In genomic region chr5:12332480-12332879, GRCh38 we compare ENCODE assay signal across 1 cellular context.
TF ChIP-seq lines count a peak whose summit lies in the region.

No MANE protein-coding gene starts in this region.

TF ChIP-seq in WTC11, 78 proteins besides CTCF, POLR2A, EP300 and RAD21 (continued from another document):
- 0 out of 2 replicates have a peak, but pooled peaks have one; percentile 9 for TF ChIP-seq ZNF425 (CRISPR knock-in tag; conservative IDR thresholded peaks at IDR 0.05)
- no peak for TF ChIP-seq ETV6 (CRISPR knock-in tag; IDR thresholded peaks at IDR 0.05)
- TF ChIP-seq FOXP1 (CRISPR knock-in tag; IDR thresholded peaks at IDR 0.05; ENCODE audit: borderline replicate concordance): no peak
- no peak for TF ChIP-seq ESRRA (CRISPR knock-in tag; IDR thresholded peaks at IDR 0.05; ENCODE audit: borderline replicate concordance)
- no peak for TF ChIP-seq AFF4 (CRISPR knock-in tag; IDR thresholded peaks at IDR 0.05; ENCODE audit: borderline replicate concordance)
- TF ChIP-seq, protein P1, sequence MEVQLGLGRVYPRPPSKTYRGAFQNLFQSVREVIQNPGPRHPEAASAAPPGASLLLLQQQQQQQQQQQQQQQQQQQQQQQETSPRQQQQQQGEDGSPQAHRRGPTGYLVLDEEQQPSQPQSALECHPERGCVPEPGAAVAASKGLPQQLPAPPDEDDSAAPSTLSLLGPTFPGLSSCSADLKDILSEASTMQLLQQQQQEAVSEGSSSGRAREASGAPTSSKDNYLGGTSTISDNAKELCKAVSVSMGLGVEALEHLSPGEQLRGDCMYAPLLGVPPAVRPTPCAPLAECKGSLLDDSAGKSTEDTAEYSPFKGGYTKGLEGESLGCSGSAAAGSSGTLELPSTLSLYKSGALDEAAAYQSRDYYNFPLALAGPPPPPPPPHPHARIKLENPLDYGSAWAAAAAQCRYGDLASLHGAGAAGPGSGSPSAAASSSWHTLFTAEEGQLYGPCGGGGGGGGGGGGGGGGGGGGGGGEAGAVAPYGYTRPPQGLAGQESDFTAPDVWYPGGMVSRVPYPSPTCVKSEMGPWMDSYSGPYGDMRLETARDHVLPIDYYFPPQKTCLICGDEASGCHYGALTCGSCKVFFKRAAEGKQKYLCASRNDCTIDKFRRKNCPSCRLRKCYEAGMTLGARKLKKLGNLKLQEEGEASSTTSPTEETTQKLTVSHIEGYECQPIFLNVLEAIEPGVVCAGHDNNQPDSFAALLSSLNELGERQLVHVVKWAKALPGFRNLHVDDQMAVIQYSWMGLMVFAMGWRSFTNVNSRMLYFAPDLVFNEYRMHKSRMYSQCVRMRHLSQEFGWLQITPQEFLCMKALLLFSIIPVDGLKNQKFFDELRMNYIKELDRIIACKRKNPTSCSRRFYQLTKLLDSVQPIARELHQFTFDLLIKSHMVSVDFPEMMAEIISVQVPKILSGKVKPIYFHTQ (CRISPR knock-in tag; IDR thresholded peaks at IDR 0.05): no peak
- no peak for TF ChIP-seq ZNF317 (CRISPR knock-in tag; IDR thresholded peaks at IDR 0.05; ENCODE audit: borderline replicate concordance, low read depth)
